In genomic region chr9:106896695-106897094, GRCh38 we compare ENCODE assay signal across 18 cellular contexts. TPM values are rescaled to one million over a fixed set of nuclear protein-coding genes. Genes with fewer than 3 reads are reported as not detected.
DNase-seq lines count a peak whose midpoint lies in the region; ATAC-seq, FAIRE-seq and TF ChIP-seq lines count a peak whose summit lies in the region.
"Had no signal": no experiment of that assay in that cellular context is flagged by ENCODE, and none has a peak within 500 bp of the region (broad histone marks: within the 10 kb centered on the region; RNA-seq: fewer than 3 reads in every experiment).

No MANE protein-coding gene starts in this region.

- peak overlapping the region; percentile 9 for H3K4ac ChIP-seq in trophoblast cell (ENCODE audit: low read depth, low read length)
- H3K4ac ChIP-seq in mesendoderm (ENCODE audit: low read depth, low read length), result no peak overlapping the region

- H3K56ac ChIP-seq in mesendoderm (ENCODE audit: low read length), result no peak overlapping the region

- no peak overlapping the region for H4K12ac ChIP-seq in trophoblast cell (ENCODE audit: low read depth, low read length)

- H2BK120ac ChIP-seq in trophoblast cell (ENCODE audit: insufficient read depth, low read length, poor library complexity) (no peak overlapping the region), mesendoderm (ENCODE audit: low read depth, low read length) (no peak overlapping the region)

- H3K9me3 ChIP-seq in astrocyte (ENCODE audit: insufficient read depth, low read depth, low read length) (no peaks in the 10 kb centered on the region), trophoblast cell (ENCODE audit: insufficient read depth, low read depth, low read length) (no peaks in the 10 kb centered on the region)
- H3K9me3 ChIP-seq: HAP-1 had no signal

- H4K91ac ChIP-seq in trophoblast cell (ENCODE audit: low read depth, low read length), result no peak overlapping the region

- no peaks in the 10 kb centered on the region for H3F3A ChIP-seq in GM23338 (replicated peaks; ENCODE audit: low read depth)

- peaks cover 12% of the 10 kb centered on the region for H3K79me1 ChIP-seq in trophoblast cell (ENCODE audit: low read length)
- peaks cover 8% of the 10 kb centered on the region for H3K79me1 ChIP-seq in mesendoderm (ENCODE audit: low read length)

- H2BK12ac ChIP-seq in trophoblast cell (ENCODE audit: low read length), result no peak overlapping the region

- H3K18ac ChIP-seq in trophoblast cell (ENCODE audit: low read length), result no peak overlapping the region
- H3K18ac ChIP-seq in mesendoderm (ENCODE audit: low read length), result no peak overlapping the region

- H3K4me1 ChIP-seq in GM23338 (ENCODE audit: insufficient read depth) (peaks cover 70% of the 10 kb centered on the region), astrocyte (ENCODE audit: insufficient read depth, low read length) (peaks cover 19% of the 10 kb centered on the region), trophoblast cell (ENCODE audit: control insufficient read depth in 1 of 2, insufficient read depth in 2 of 2, low read length in 2 of 2) (peaks cover 10 to 17% of the 10 kb centered on the region in 2 experiments), mesendoderm (ENCODE audit: control insufficient read depth, low read depth, low read length) (peaks cover 9% of the 10 kb centered on the region)

- H3K4me1 Mint-ChIP-seq in GM23338, result peaks cover 68% of the 10 kb centered on the region
- H3K4me1 Mint-ChIP-seq in astrocyte (ENCODE audit: low read depth, unreplicated experiment), result peaks cover 68% of the 10 kb centered on the region
- H3K4me1 Mint-ChIP-seq in type B pancreatic cell (ENCODE audit: unreplicated experiment), result peaks cover 23% of the 10 kb centered on the region

- H3K36me3 Mint-ChIP-seq in GM23338 (ENCODE audit: low read depth), result peaks cover 41% of the 10 kb centered on the region
- H3K36me3 Mint-ChIP-seq in astrocyte (ENCODE audit: low read depth, unreplicated experiment), result peaks cover 5% of the 10 kb centered on the region
- peaks cover 69% of the 10 kb centered on the region for H3K36me3 Mint-ChIP-seq in type B pancreatic cell

- H4K20me1 ChIP-seq in GM23338 (replicated peaks; ENCODE audit: insufficient read depth) (peaks cover 11% of the 10 kb centered on the region; the same call in 1 of the 2 replicates), astrocyte (ENCODE audit: insufficient read depth, low read length) (peaks cover 13% of the 10 kb centered on the region)

- H2AK5ac ChIP-seq in trophoblast cell (ENCODE audit: low read length) (no peak overlapping the region), mesendoderm (ENCODE audit: low read length) (no peak overlapping the region)

- H3K27ac Mint-ChIP-seq in GM23338 (0 out of 2 replicates have a peak overlapping the region, but pooled peaks have one; percentile 33), astrocyte (ENCODE audit: unreplicated experiment) (peak overlapping the region; percentile 67), type B pancreatic cell (peak overlapping the region; percentile 45)

- ATAC-seq in GM23338 (no peak), GM21381 (IDR thresholded peaks at IDR 0.05; ENCODE audit: unreplicated experiment) (no peak)
- ATAC-seq: K562 had no signal

- DNase-seq in GM23338 (ENCODE audit: low spot score), result no peak
- no peak for DNase-seq in astrocyte (ENCODE audit: low read depth)
- DNase-seq in trophoblast cell, result no peak
- no peak for DNase-seq in type B pancreatic cell (ENCODE audit: extremely low spot score, unreplicated experiment)
- DNase-seq in activated naive CD4-positive, alpha-beta T cell treated with anti-CD3 and anti-CD28 coated beads, Interleukin-2, amount 50 U/mL, for 16 hours, result no peak
- DNase-seq in mesendoderm, result no peak
- DNase-seq: ACHN, AML-193, DMS79 treated with DMSO at 0.1 percent for 48 hours, NCI-H1105, NCI-H2081, NCI-H748 treated with DMSO at 0.1 percent for 48 hours, RPMI8226 had no signal

- H4K5ac ChIP-seq in mesendoderm (ENCODE audit: low read length), result no peak overlapping the region

- H2BK5ac ChIP-seq in trophoblast cell (ENCODE audit: low read depth, low read length, poor library complexity) (no peak overlapping the region), mesendoderm (ENCODE audit: low read length) (no peak overlapping the region)

- H3K36me3 ChIP-seq in GM23338 (ENCODE audit: insufficient read depth) (no peaks in the 10 kb centered on the region), astrocyte (ENCODE audit: insufficient read depth, low read length) (no peaks in the 10 kb centered on the region), trophoblast cell (ENCODE audit: control insufficient read depth in 1 of 2, insufficient read depth in 2 of 2, low read length in 2 of 2) (peaks cover 0 to 5% of the 10 kb centered on the region in 2 experiments), mesendoderm (ENCODE audit: control insufficient read depth, insufficient read depth, low read length) (no peaks in the 10 kb centered on the region)
- H3K36me3 ChIP-seq: HAP-1 had no signal

- no peak overlapping the region for H2AFZ ChIP-seq in GM23338
- no peak overlapping the region for H2AFZ ChIP-seq in astrocyte (ENCODE audit: low read depth, low read length)
- H2AFZ ChIP-seq in trophoblast cell (ENCODE audit: insufficient read depth, low read length, poor library complexity), result no peak overlapping the region

- H3K79me2 ChIP-seq in GM23338 (replicated peaks; ENCODE audit: insufficient read depth), result peaks cover 100% of the 10 kb centered on the region
- H3K79me2 ChIP-seq in astrocyte (ENCODE audit: insufficient read depth, low read length), result peaks cover 63% of the 10 kb centered on the region
- peaks cover 15% of the 10 kb centered on the region for H3K79me2 ChIP-seq in trophoblast cell (ENCODE audit: control insufficient read depth, insufficient read depth, low read length, poor library complexity)
- H3K79me2 ChIP-seq in mesendoderm (ENCODE audit: control insufficient read depth, insufficient read depth, low read length), result peaks cover 37% of the 10 kb centered on the region

- H3K23ac ChIP-seq in trophoblast cell (ENCODE audit: low read length) (no peak overlapping the region), mesendoderm (ENCODE audit: low read length) (no peak overlapping the region)

- no peak overlapping the region for H3K4me3 Mint-ChIP-seq in GM23338
- H3K4me3 Mint-ChIP-seq in astrocyte (ENCODE audit: unreplicated experiment), result no peak overlapping the region
- no peak overlapping the region for H3K4me3 Mint-ChIP-seq in type B pancreatic cell

- H4K8ac ChIP-seq in trophoblast cell (ENCODE audit: low read depth, low read length) (no peak overlapping the region), mesendoderm (ENCODE audit: low read depth, low read length) (no peak overlapping the region)

- H3K4me3 ChIP-seq in GM23338 (no peak overlapping the region), astrocyte (ENCODE audit: insufficient read depth, low read depth, low read length) (no peak overlapping the region), trophoblast cell (ENCODE audit: low read depth, low read length) (no peak overlapping the region), mesendoderm (ENCODE audit: low read length) (no peak overlapping the region)
- H3K4me3 ChIP-seq: HAP-1, K562 had no signal

- FAIRE-seq in astrocyte (lab: Jason Lieb, UNC), result no peak
- FAIRE-seq: D721Med, K562 had no signal

- WGBS in trophoblast cell (ENCODE audit: extremely low coverage, insufficient coverage, insufficient read length), result no CpG with 5 or more reads among the region's 1 CpG
- no CpG with 5 or more reads among the region's 1 CpG for WGBS in mesendoderm (ENCODE audit: extremely low coverage, insufficient coverage, low lambda C conversion rate)

- H3K9ac ChIP-seq in astrocyte (ENCODE audit: low read length), result no peak overlapping the region
- no peak overlapping the region for H3K9ac ChIP-seq in trophoblast cell (ENCODE audit: low read length)
- no peak overlapping the region for H3K9ac ChIP-seq in mesendoderm (ENCODE audit: low read length)

- no peak overlapping the region for H3K4me2 ChIP-seq in GM23338
- H3K4me2 ChIP-seq in astrocyte (ENCODE audit: low read length), result no peak overlapping the region
- H3K4me2 ChIP-seq in trophoblast cell (ENCODE audit: low read length), result no peak overlapping the region
- H3K4me2 ChIP-seq in mesendoderm (ENCODE audit: low read length), result no peak overlapping the region

- no peak overlapping the region for H3K27ac ChIP-seq in GM23338 (ENCODE audit: low read depth)
- no peak overlapping the region for H3K27ac ChIP-seq in astrocyte (ENCODE audit: low read depth, low read length)
- no peak overlapping the region for H3K27ac ChIP-seq in trophoblast cell (ENCODE audit: low read depth, low read length)
- H3K27ac ChIP-seq in mesendoderm (ENCODE audit: low read depth, low read length), result no peak overlapping the region
- H3K27ac ChIP-seq: C4-2B had no signal

- H3K27me3 Mint-ChIP-seq in GM23338 (ENCODE audit: insufficient read depth, low read depth, poor library complexity) (peaks cover 7% of the 10 kb centered on the region), astrocyte (ENCODE audit: low read depth, unreplicated experiment) (no peaks in the 10 kb centered on the region), type B pancreatic cell (no peaks in the 10 kb centered on the region)

- TF ChIP-seq CTCF in GM23338 (conservative IDR thresholded peaks at IDR 0.05; ENCODE audit: low read depth in 2 of 2), result no peak
- no peak for TF ChIP-seq CTCF in astrocyte (IDR thresholded peaks at IDR 0.05; ENCODE audit: insufficient read depth, low read depth, low read length)
- TF ChIP-seq CTCF in type B pancreatic cell (conservative IDR thresholded peaks at IDR 0.05), result no peak

- H2BK15ac ChIP-seq in mesendoderm (replicated peaks; ENCODE audit: low read depth), result no peak overlapping the region

- no peaks in the 10 kb centered on the region for H3K9me2 ChIP-seq in GM23338 (ENCODE audit: insufficient read depth)

- no peak overlapping the region for H3K14ac ChIP-seq in trophoblast cell (ENCODE audit: low read length)

- H3K27me3 ChIP-seq in GM23338 (ENCODE audit: insufficient read depth) (no peaks in the 10 kb centered on the region), astrocyte (ENCODE audit: insufficient read depth, low read length) (no peaks in the 10 kb centered on the region), trophoblast cell (ENCODE audit: insufficient read depth, low read length) (no peaks in the 10 kb centered on the region), mesendoderm (ENCODE audit: insufficient read depth, low read length, poor library complexity) (no peaks in the 10 kb centered on the region)

- H3K9me3 Mint-ChIP-seq in GM23338, result peaks cover 24% of the 10 kb centered on the region
- H3K9me3 Mint-ChIP-seq in astrocyte (ENCODE audit: unreplicated experiment), result peaks cover 5% of the 10 kb centered on the region
- H3K9me3 Mint-ChIP-seq in type B pancreatic cell, result peaks cover 7% of the 10 kb centered on the region

TF ChIP-seq in GM23338, 12 proteins besides CTCF, POLR2A, EP300 and RAD21 (continues in another document):
- TF ChIP-seq CREB1 (CRISPR knock-in tag; IDR thresholded peaks at IDR 0.05; ENCODE audit: low read depth) (no peak), NANOG (IDR thresholded peaks at IDR 0.05; ENCODE audit: borderline replicate concordance) (no peak)

RNA-seq across cellular contexts. Expression of gene ZNF462, which starts 33.7 kb away (rescaled TPM):
- 87.8 and 101 TPM in 2 replicates for total RNA-seq in GM23338 (2014; rRNA removed; shearing (Covaris generic))
- 31.1 and 40.0 TPM in 2 replicates for polyA plus RNA-seq in GM23338 (2016; fragmentation: Nextera tagmentation; extraction: Ambion mirVana)
- 98.4 and 126 TPM in 2 replicates for total RNA-seq in astrocyte
- polyA plus RNA-seq in trophoblast cell (2013), result 20.2 and 22.5 TPM in 2 replicates
- 124 and 129 TPM in 2 replicates for total RNA-seq in type B pancreatic cell (ENCODE audit: low replicate concordance)
- 11.5 TPM for polyA plus RNA-seq in mesendoderm (2013, experiment 1 of 2)
- polyA plus RNA-seq in mesendoderm (2013, experiment 2 of 2), result 11.7 TPM
- polyA plus RNA-seq: K562 had no signal
